8 cellular contexts compared by ENCODE assay signal in genomic region chr9:78030553-78031270, GRCh38. TPM values are rescaled to one million over a fixed set of nuclear protein-coding genes. Genes with fewer than 3 reads are reported as not detected.
DNase-seq lines count a peak whose midpoint lies in the region; ATAC-seq, FAIRE-seq and TF ChIP-seq lines count a peak whose summit lies in the region.

No MANE protein-coding gene starts in this region.

- H3K79me2 ChIP-seq in MM.1S (ENCODE audit: low read length): peaks cover 8% of the 10 kb centered on the region
- H3K79me2 ChIP-seq in HepG2 (ENCODE audit: insufficient read depth, low read length): peaks cover 53% of the 10 kb centered on the region

- peak overlapping the region; percentile 80 for H3K4me2 ChIP-seq in MM.1S (ENCODE audit: low read depth, low read length)
- H3K4me2 ChIP-seq in HepG2 (ENCODE audit: low read depth, low read length): peak overlapping the region; percentile 91

- no peak for TF ChIP-seq EP300 in HepG2 (IDR thresholded peaks at IDR 0.05; ENCODE audit: low read depth in 2 of 2, low read length in 2 of 2)
- TF ChIP-seq EP300 in HepG2 (CRISPR knock-in tag; IDR thresholded peaks at IDR 0.05; ENCODE audit: borderline replicate concordance): no peak

- H3K4me3 ChIP-seq in CD8-positive, alpha-beta memory T cell (ENCODE audit: low read length): peak overlapping the region; percentile 70
- H3K4me3 ChIP-seq in MM.1S (ENCODE audit: low read length) (peak overlapping the region; percentile 70), colonic mucosa (peak overlapping the region; percentile 60), HepG2 (replicated peaks in 1 of 3; ENCODE audit: insufficient read depth in 1 of 3, low read depth in 2 of 3, low read length in 3 of 3) (peak overlapping the region; percentile 81 to 89 (median 87))

- intact Hi-C loops in colonic mucosa (cut with DNase I) (loop anchor here (5.0 to 10.0 kb wide), 5 partner anchors 53 to 856 kb away; partner anchors contain the start of gene VPS13A), HepG2 (cut with micrococcal nuclease; ENCODE audit: unreplicated experiment) (loop anchor here (1.0 to 10.0 kb wide), 5 partner anchors 26 to 278 kb away; partner anchors contain the start of gene PSAT1)

- WGBS in HepG2 (ENCODE audit: low lambda C conversion rate): 0% methylated on average over 3 of the region's 64 CpGs

- no peaks in the 10 kb centered on the region for H3K9me3 ChIP-seq in CD8-positive, alpha-beta memory T cell (ENCODE audit: low read length)
- H3K9me3 ChIP-seq in MM.1S (replicated peaks; ENCODE audit: insufficient read depth, low read length) (no peaks in the 10 kb centered on the region), colonic mucosa (no peaks in the 10 kb centered on the region), HepG2 (ENCODE audit: low read length) (no peaks in the 10 kb centered on the region)

- H4K20me1 ChIP-seq in MM.1S (ENCODE audit: insufficient read depth, low read length): no peaks in the 10 kb centered on the region
- 0 out of 2 replicates have a peak, but pooled peaks cover 5% of the 10 kb centered on the region for H4K20me1 ChIP-seq in HepG2 (ENCODE audit: insufficient read depth, low read length)

- ATAC-seq in HepG2 (peak; percentile 52), HG03457 (IDR thresholded peaks at IDR 0.05; ENCODE audit: unreplicated experiment) (no peak), GM21576 (IDR thresholded peaks at IDR 0.05; ENCODE audit: unreplicated experiment) (no peak)

- DNase-seq in CD8-positive, alpha-beta memory T cell: peak; percentile 7 to 69 (median 56)
- DNase-seq in MM.1S (peak; percentile 36), colonic mucosa (peak; percentile 73), HepG2 (ENCODE audit: low spot score) (no peak)
- peak; percentile 59 to 63 for DNase-seq in activated CD4-positive, alpha-beta T cell treated with anti-CD3 and anti-CD28 coated beads for 4 hours
- DNase-seq in stimulated activated CD4-positive, alpha-beta T cell treated with anti-CD3 and anti-CD28 coated beads, Interleukin-2, amount 100 ng/mL, for 4 hours (ENCODE audit: low read depth): peak; percentile 50

- H3K9me2 ChIP-seq in MM.1S (replicated peaks; ENCODE audit: insufficient read depth, low read length): no peaks in the 10 kb centered on the region

- H3K9me3 Mint-ChIP-seq in CD8-positive, alpha-beta memory T cell: peaks cover 0 to 2% (median 0%) of the 10 kb centered on the region in 5 donors

- peak overlapping the region; percentile 84 to 96 (median 89) for H3K4me3 Mint-ChIP-seq in CD8-positive, alpha-beta memory T cell

- H2AFZ ChIP-seq in MM.1S (ENCODE audit: low read length) (peak overlapping the region; percentile 46), HepG2 (ENCODE audit: low read length) (no peak overlapping the region)

- in situ Hi-C loops in HepG2 (cut with HindIII; ENCODE audit: extremely low pct_ligation_motif_present, low pct_unique_long_range_greater_than_20kb): loop anchor here (5.0 to 10.0 kb wide), 2 partner anchors 43 to 184 kb away; no protein-coding TSS in a partner anchor

- peak overlapping the region; percentile 52 to 98 (median 86) for H3K27ac Mint-ChIP-seq in CD8-positive, alpha-beta memory T cell

- H3K27ac ChIP-seq in CD8-positive, alpha-beta memory T cell (ENCODE audit: low read depth, low read length): peak overlapping the region; percentile 49
- H3K27ac ChIP-seq in MM.1S (ENCODE audit: low read length) (no peak overlapping the region), colonic mucosa (peak overlapping the region; percentile 86), HepG2 (ENCODE audit: extremely low read length, insufficient read depth, low read length) (peak overlapping the region; percentile 64)

- peaks cover 6 to 31% of the 10 kb centered on the region in 2 donors for H3K27me3 Mint-ChIP-seq in CD8-positive, alpha-beta memory T cell

- TF ChIP-seq POLR2A in HepG2 (IDR thresholded peaks at IDR 0.05; ENCODE audit: insufficient read depth in 1 of 2, low read depth in 2 of 2, low read length in 2 of 2): peak; percentile 33 to 36; a peak in 2 of 4 replicates

- peaks cover 42 to 65% (median 58%) of the 10 kb centered on the region in 3 donors for H3K4me1 Mint-ChIP-seq in CD8-positive, alpha-beta memory T cell

- H3K36me3 Mint-ChIP-seq in CD8-positive, alpha-beta memory T cell: peaks cover 0 to 11% (median 0%) of the 10 kb centered on the region in 3 donors

- no peak for FAIRE-seq in HepG2 (lab: Jason Lieb, UNC)

- TF ChIP-seq CTCF in MM.1S (IDR thresholded peaks at IDR 0.05; ENCODE audit: low read length) (no peak), colonic mucosa (IDR thresholded peaks at IDR 0.05) (no peak), HepG2 (CRISPR knock-in tag; IDR thresholded peaks at IDR 0.05) (no peak)

- POLR2A ChIA-PET in CD8-positive, alpha-beta memory T cell (lab: Charles Lee): interaction anchor here (0.8 to 1.7 kb wide), 3 partner anchors 11 to 54 kb away, joined by 3 to 9 read pairs (median 4); no protein-coding TSS in a partner anchor
- POLR2A ChIA-PET in HepG2 (lab: Yijun Ruan, JAX): interaction anchor here (1.2 to 1.3 kb wide), 2 partner anchors 53 to 223 kb away, joined by 3 to 4 read pairs; no protein-coding TSS in a partner anchor

- 0 out of 2 replicates have a peak, but pooled peaks have one; percentile 8 for TF ChIP-seq RAD21 in HepG2 (CRISPR knock-in tag; IDR thresholded peaks at IDR 0.05)

- H3K9ac ChIP-seq in MM.1S (ENCODE audit: low read length) (peak overlapping the region; percentile 26; the same call in 1 of the 2 replicates), colonic mucosa (ENCODE audit: low read depth in 2 of 2, low read length in 2 of 2) (peak overlapping the region; percentile 72 to 97), HepG2 (ENCODE audit: insufficient read depth, low read depth, low read length) (peak overlapping the region; percentile 77)

- CTCF ChIA-PET in CD8-positive, alpha-beta memory T cell (lab: Charles Lee): interaction anchor here (0.6 to 1.6 kb wide), 5 partner anchors 9 to 189 kb away, joined by 3 to 4 read pairs (median 3); no protein-coding TSS in a partner anchor
- CTCF ChIA-PET in HepG2 (lab: Yijun Ruan, JAX; ENCODE audit: low intra/inter-chr PET ratio, low total read pairs): no interaction called here

- H3K27me3 ChIP-seq in CD8-positive, alpha-beta memory T cell (ENCODE audit: insufficient read depth, low read length, poor library complexity, severe bottlenecking): no peaks in the 10 kb centered on the region
- H3K27me3 ChIP-seq in MM.1S (replicated peaks; ENCODE audit: insufficient read depth, low read length) (no peaks in the 10 kb centered on the region), colonic mucosa (no peaks in the 10 kb centered on the region), HepG2 (ENCODE audit: control insufficient read depth in 1 of 2, insufficient read depth in 2 of 2, low read length in 2 of 2) (no peaks in the 10 kb centered on the region)

- peaks cover 42% of the 10 kb centered on the region for H3K4me1 ChIP-seq in CD8-positive, alpha-beta memory T cell (ENCODE audit: insufficient read depth, low read length)
- H3K4me1 ChIP-seq in MM.1S (ENCODE audit: low read length) (peaks cover 5% of the 10 kb centered on the region; the same call in 1 of the 2 replicates), colonic mucosa (peaks cover 2% of the 10 kb centered on the region), HepG2 (ENCODE audit: insufficient read depth, low read length) (peaks cover 53% of the 10 kb centered on the region)

- no peaks in the 10 kb centered on the region for H3K36me3 ChIP-seq in CD8-positive, alpha-beta memory T cell (ENCODE audit: insufficient read depth, low read length)
- H3K36me3 ChIP-seq in MM.1S (replicated peaks; ENCODE audit: insufficient read depth, low read length): no peaks in the 10 kb centered on the region
- no peaks in the 10 kb centered on the region for H3K36me3 ChIP-seq in colonic mucosa
- H3K36me3 ChIP-seq in HepG2 (replicated peaks in 1 of 2; ENCODE audit: control insufficient read depth in 1 of 2, insufficient read depth in 2 of 2, low read length in 2 of 2): no peaks in the 10 kb centered on the region

- no TSS peak for BruUV-seq in HepG2 (replicated peaks; lab: Mats Ljungman, UMichigan)

- H3F3A ChIP-seq in MM.1S (ENCODE audit: insufficient read depth, low read length): peaks cover 8% of the 10 kb centered on the region; the same call in 1 of the 2 replicates

TF ChIP-seq in HepG2, 621 proteins besides CTCF, POLR2A, EP300 and RAD21 (continues in another document):
- no peak for TF ChIP-seq ZNF557 (CRISPR knock-in tag; IDR thresholded peaks at IDR 0.05)
- TF ChIP-seq BRCA1 (CRISPR knock-in tag; IDR thresholded peaks at IDR 0.05): no peak
- TF ChIP-seq KMT2A (CRISPR knock-in tag; IDR thresholded peaks at IDR 0.05): 0 out of 2 replicates have a peak, but pooled peaks have one; percentile 47
- TF ChIP-seq NONO (IDR thresholded peaks at IDR 0.05): no peak
- peak; percentile 70 for TF ChIP-seq NONO (CRISPR knock-in tag; conservative IDR thresholded peaks at IDR 0.05)
- TF ChIP-seq MIER3 (CRISPR knock-in tag; IDR thresholded peaks at IDR 0.05; ENCODE audit: borderline replicate concordance): no peak

RNA-seq across cellular contexts. Expression of gene GNAQ, which starts 0.9 kb away (rescaled TPM):
- 10 to 100 TPM; 17.1 to 19.8 TPM for total RNA-seq in CD8-positive, alpha-beta memory T cell
- 7.5 TPM for polyA plus RNA-seq in CD8-positive, alpha-beta memory T cell
- total RNA-seq in colonic mucosa (100 to 1,000 TPM in 1 of 2 donors, 10 to 100 TPM in 1; 75.6 to 105 TPM), HepG2 (2016; rRNA removed; fragmentation: Illumina TruSeq; extraction: Trizol) (17.7 and 21.1 TPM in 2 replicates)
- 3.9 TPM in 2 replicates for total RNA-seq in HepG2 (2016; cell fraction: cytosol; rRNA removed; fragmentation: Illumina TruSeq; extraction: Trizol; ENCODE audit: low read depth)
- total RNA-seq in HepG2 (2016; cell fraction: insoluble cytoplasmic fraction; rRNA removed; fragmentation: Illumina TruSeq; extraction: Trizol): 16.0 and 22.9 TPM in 2 replicates
- total RNA-seq in HepG2 (2016; cell fraction: membrane; rRNA removed; fragmentation: Illumina TruSeq; extraction: Trizol): 9.6 and 12.7 TPM in 2 replicates
- total RNA-seq in HepG2 (2016; cell fraction: nucleus; rRNA removed; fragmentation: Illumina TruSeq; extraction: Trizol): 15.9 and 16.4 TPM in 2 replicates
- 12.1 and 16.5 TPM in 2 replicates for polyA plus RNA-seq in HepG2 (2011; rRNA removed)
- 6.6 and 12.2 TPM in 2 replicates for polyA plus RNA-seq in HepG2 (2011; cell fraction: cytosol; rRNA removed)
- 11.5 and 15.2 TPM in 2 replicates for polyA plus RNA-seq in HepG2 (2011; cell fraction: nucleus; rRNA removed)
- 13.3 and 16.7 TPM in 2 replicates for polyA plus RNA-seq in HepG2 (2012)
- 0.83 and 1.0 TPM in 2 replicates for polyA plus RNA-seq in HepG2 (2016; cell fraction: cytosol; fragmentation: Illumina TruSeq; extraction: Trizol; ENCODE audit: low read depth)
- 19.8 and 20.8 TPM in 2 replicates for polyA plus RNA-seq in HepG2 (2016; cell fraction: insoluble cytoplasmic fraction; fragmentation: Illumina TruSeq; extraction: Trizol; ENCODE audit: low read depth)
- 6.1 and 6.3 TPM in 2 replicates for polyA plus RNA-seq in HepG2 (2016; cell fraction: membrane; fragmentation: Illumina TruSeq; extraction: Trizol; ENCODE audit: low read depth)
- 13.6 and 15.9 TPM in 2 replicates for polyA plus RNA-seq in HepG2 (2016; cell fraction: nucleus; fragmentation: Illumina TruSeq; extraction: Trizol; ENCODE audit: insufficient read depth, low read depth)
- polyA minus RNA-seq in HepG2 (2011; rRNA and poly(A)+ RNA removed; ENCODE audit: low replicate concordance): 9.6 and 14.4 TPM in 2 replicates
- polyA minus RNA-seq in HepG2 (2011; cell fraction: cytosol; rRNA and poly(A)+ RNA removed): 18.0 and 30.7 TPM in 2 replicates
- 19.4 and 24.0 TPM in 2 replicates for polyA minus RNA-seq in HepG2 (2011; cell fraction: nucleus; rRNA and poly(A)+ RNA removed)

Comparison
In these comparisons a context has a peak if more than half of its experiments do, and no peak if none do; other contexts are left out.
1. H3K9ac ChIP-seq: peak in every context shown above with its lines; median percentile 84 in colonic mucosa; 77 in HepG2; 26 in MM.1S.